Comparison of ENCODE assay signal across 13 cellular contexts in genomic region chr4:6916069-6916586, GRCh38. TPM values are rescaled to one million over a fixed set of nuclear protein-coding genes. Genes with fewer than 3 reads are reported as not detected.
A peak's percentile ranks its signal among the peaks of the same experiment; 100 is the strongest.
DNase-seq lines count a peak whose midpoint lies in the region; ATAC-seq and TF ChIP-seq lines count a peak whose summit lies in the region.
"Had no signal": no experiment of that assay in that cellular context is flagged by ENCODE, and none has a peak within 500 bp of the region (broad histone marks: within the 10 kb centered on the region; RNA-seq: fewer than 3 reads in every experiment).

No MANE protein-coding gene starts in this region.

- no peak for TF ChIP-seq CTCF in chondrocyte (IDR thresholded peaks at IDR 0.05)

- H3K36me3 Mint-ChIP-seq in T-helper 2 cell treated with Interferon-gamma antibody and Interleukin-4, amounts not matched to agents 5 μg/mL and 100 μg/mL, for 36 hours (ENCODE audit: low read depth): peaks cover 10% of the 10 kb centered on the region
- peaks cover 2% of the 10 kb centered on the region for H3K36me3 Mint-ChIP-seq in effector memory CD8-positive, alpha-beta T cell (ENCODE audit: insufficient read depth)
- peaks cover 2% of the 10 kb centered on the region for H3K36me3 Mint-ChIP-seq in chondrocyte (ENCODE audit: low read depth)

- H3K27me3 Mint-ChIP-seq in T-helper 2 cell treated with Interferon-gamma antibody and Interleukin-4, amounts not matched to agents 5 μg/mL and 100 μg/mL, for 36 hours (ENCODE audit: low read depth): no peaks in the 10 kb centered on the region
- no peaks in the 10 kb centered on the region for H3K27me3 Mint-ChIP-seq in effector memory CD8-positive, alpha-beta T cell
- no peaks in the 10 kb centered on the region for H3K27me3 Mint-ChIP-seq in chondrocyte (ENCODE audit: low read depth)

- peak overlapping the region; percentile 80 for H3K27ac Mint-ChIP-seq in T-helper 2 cell treated with Interferon-gamma antibody and Interleukin-4, amounts not matched to agents 5 μg/mL and 100 μg/mL, for 36 hours
- peak overlapping the region; percentile 87 to 90 for H3K27ac Mint-ChIP-seq in effector memory CD8-positive, alpha-beta T cell
- no peak overlapping the region for H3K27ac Mint-ChIP-seq in chondrocyte (ENCODE audit: unreplicated experiment)

- H3K27ac ChIP-seq in skin epidermis: peak overlapping the region in 13 of 21 experiments; percentile 33 to 87 (median 75)
- H3K27ac ChIP-seq: KMS-11 had no signal

- H3K4me3 Mint-ChIP-seq in T-helper 2 cell treated with Interferon-gamma antibody and Interleukin-4, amounts not matched to agents 5 μg/mL and 100 μg/mL, for 36 hours: peak overlapping the region; percentile 71
- peak overlapping the region; percentile 71 to 79 for H3K4me3 Mint-ChIP-seq in effector memory CD8-positive, alpha-beta T cell
- no peak overlapping the region for H3K4me3 Mint-ChIP-seq in chondrocyte (ENCODE audit: unreplicated experiment)

- DNase-seq in T-helper 2 cell treated with Interferon-gamma antibody and Interleukin-4, amounts not matched to agents 5 μg/mL and 100 μg/mL, for 36 hours (ENCODE audit: low spot score): no peak
- DNase-seq in T-helper 2 cell (no peak), SW480 (ENCODE audit: low spot score) (peak; percentile 44), chondrocyte (ENCODE audit: low spot score) (no peak), amniotic stem cell (lab: John Stamatoyannopoulos, UW) (no peak)
- DNase-seq in effector memory CD8-positive, alpha-beta T cell: no peak
- DNase-seq: NCI-H226, SHP77 treated with DMSO at 0.1 percent for 48 hours had no signal

- H3K4me1 Mint-ChIP-seq in T-helper 2 cell treated with Interferon-gamma antibody and Interleukin-4, amounts not matched to agents 5 μg/mL and 100 μg/mL, for 36 hours (ENCODE audit: low read depth): peaks cover 50% of the 10 kb centered on the region
- H3K4me1 Mint-ChIP-seq in effector memory CD8-positive, alpha-beta T cell (ENCODE audit: low read depth in 2 of 2): peaks cover 53 to 63% of the 10 kb centered on the region in 2 donors
- peaks cover 29% of the 10 kb centered on the region for H3K4me1 Mint-ChIP-seq in chondrocyte (ENCODE audit: low read depth)

- H3K4me3 ChIP-seq in skin epidermis: no peak overlapping the region
- H3K4me3 ChIP-seq: pancreas, vagina had no signal

- H3K9me3 Mint-ChIP-seq in T-helper 2 cell treated with Interferon-gamma antibody and Interleukin-4, amounts not matched to agents 5 μg/mL and 100 μg/mL, for 36 hours: no peaks in the 10 kb centered on the region
- no peaks in the 10 kb centered on the region for H3K9me3 Mint-ChIP-seq in effector memory CD8-positive, alpha-beta T cell
- H3K9me3 Mint-ChIP-seq in chondrocyte (ENCODE audit: low read depth): no peaks in the 10 kb centered on the region

- no peak for ATAC-seq in effector memory CD8-positive, alpha-beta T cell (replicated peaks)
- ATAC-seq in GM21381 (IDR thresholded peaks at IDR 0.05; ENCODE audit: unreplicated experiment): no peak

RNA-seq across cellular contexts. Expression of gene TBC1D14, which starts 6.5 kb away (rescaled TPM):
- 24.2 to 29.1 TPM (median 25.2 TPM) in 3 replicates for total RNA-seq in chondrocyte
